In genomic region chr6:3471286-3471685, GRCh38 we compare ENCODE assay signal across 17 cellular contexts. TPM values are rescaled to one million over a fixed set of nuclear protein-coding genes. Genes with fewer than 3 reads are reported as not detected.
DNase-seq lines count a peak whose midpoint lies in the region; ATAC-seq and TF ChIP-seq lines count a peak whose summit lies in the region.
"Had no signal": no experiment of that assay in that cellular context is flagged by ENCODE, and none has a peak within 500 bp of the region (broad histone marks: within the 10 kb centered on the region; RNA-seq: fewer than 3 reads in every experiment).

No MANE protein-coding gene starts in this region.

- no peaks in the 10 kb centered on the region for H3K4me1 ChIP-seq in left lung

- no peaks in the 10 kb centered on the region for H3K27me3 ChIP-seq in left lung

- TF ChIP-seq CTCF in left lung (IDR thresholded peaks at IDR 0.05), result no peak

- DNase-seq in SHP77 (lab: John Stamatoyannopoulos, UW), result peak; percentile 35 to 36
- DNase-seq in SHP77 treated with DMSO at 0.1 percent for 48 hours (lab: John Stamatoyannopoulos, UW), result no peak
- peak; percentile 98 for DNase-seq in NCI-H2029 treated with DMSO at 0.1 percent for 48 hours (lab: John Stamatoyannopoulos, UW)
- DNase-seq in left lung, result no peak
- no peak for DNase-seq in NCI-H345 (lab: John Stamatoyannopoulos, UW)
- DNase-seq: DMS79, H7, NCI-H1048, NCI-H2107, NCI-H446, NCI-H82, T-cell had no signal

- H3K36me3 ChIP-seq in left lung, result no peaks in the 10 kb centered on the region

- intact Hi-C loops in left lung (cut with DNase I), result no loop called here

- H3K4me3 ChIP-seq in left lung, result no peak overlapping the region
- H3K4me3 ChIP-seq: SK-N-MC had no signal

- H3K27ac ChIP-seq in left lung, result no peak overlapping the region
- H3K27ac ChIP-seq: KMS-11 had no signal

- H3K9me3 ChIP-seq in left lung, result no peaks in the 10 kb centered on the region

- ATAC-seq in left lung (peak; percentile 31), GM21390 (IDR thresholded peaks at IDR 0.05; ENCODE audit: unreplicated experiment) (no peak), SK-N-SH treated with all-trans-retinoic acid at 6 μM for 48 hours (no peak)
- ATAC-seq: Panc1, T-cell had no signal

TF ChIP-seq in SK-N-SH treated with all-trans-retinoic acid at 6 μM for 48 hours, 23 proteins besides CTCF, POLR2A, EP300 and RAD21:
- no peak for TF ChIP-seq ISL1 (CRISPR knock-in tag; IDR thresholded peaks at IDR 0.05)
- TF ChIP-seq TSHZ2 (CRISPR knock-in tag; IDR thresholded peaks at IDR 0.05), result no peak
- no peak for TF ChIP-seq BACH2 (CRISPR knock-in tag; IDR thresholded peaks at IDR 0.05; ENCODE audit: borderline replicate concordance)
- TF ChIP-seq CSRNP3 (CRISPR knock-in tag; IDR thresholded peaks at IDR 0.05), result no peak
- no peak for TF ChIP-seq SNAI2 (CRISPR knock-in tag; IDR thresholded peaks at IDR 0.05)
- TF ChIP-seq ZFP30 (CRISPR knock-in tag; IDR thresholded peaks at IDR 0.05), result no peak

RNA-seq across cellular contexts. Expression of gene SLC22A23, which starts 14.4 kb away (rescaled TPM):
- 10 to 100 TPM; 24.4 to 25.7 TPM for total RNA-seq in left lung

Comparison
In these comparisons a context has a peak if more than half of its experiments do, and no peak if none do; other contexts are left out.
1. DNase-seq: peak in SHP77 (2 of 2) and NCI-H2029 treated with DMSO at 0.1 percent for 48 hours (single experiment); none in SHP77 treated with DMSO at 0.1 percent for 48 hours (single experiment), left lung (0 of 2) and NCI-H345 (single experiment).